Comparison of ENCODE assay signal across 21 cellular contexts in genomic region chr11:118081241-118081958, GRCh38. TPM values are rescaled to one million over a fixed set of nuclear protein-coding genes. Genes with fewer than 3 reads are reported as not detected.
DNase-seq lines count a peak whose midpoint lies in the region; ATAC-seq and TF ChIP-seq lines count a peak whose summit lies in the region.
"Had no signal": no experiment of that assay in that cellular context is flagged by ENCODE, and none has a peak within 500 bp of the region (broad histone marks: within the 10 kb centered on the region; RNA-seq: fewer than 3 reads in every experiment).

No MANE protein-coding gene starts in this region.

- no peak for ATAC-seq in GM18519 (IDR thresholded peaks at IDR 0.05; ENCODE audit: low FRiP score, unreplicated experiment)
- no peak for ATAC-seq in CD4-positive, alpha-beta T cell (ENCODE audit: poor library complexity)
- ATAC-seq: GM23338, T-cell had no signal

- no peaks in the 10 kb centered on the region for H3K36me3 Mint-ChIP-seq in neural crest cell (ENCODE audit: low read depth)
- no peaks in the 10 kb centered on the region for H3K36me3 Mint-ChIP-seq in CD4-positive, alpha-beta T cell (ENCODE audit: low read depth)
- H3K36me3 Mint-ChIP-seq: activated naive CD8-positive, alpha-beta T cell; T-cell had no signal

- no peaks in the 10 kb centered on the region for H3K27me3 ChIP-seq in CD4-positive, alpha-beta T cell (ENCODE audit: control insufficient read depth, insufficient read depth, low read length)

- POLR2A ChIA-PET in CD4-positive, alpha-beta T cell (lab: Charles Lee), result no interaction called here

- H3K27ac Mint-ChIP-seq in neural crest cell (ENCODE audit: unreplicated experiment), result peak overlapping the region; percentile 85
- no peak overlapping the region for H3K27ac Mint-ChIP-seq in CD4-positive, alpha-beta T cell
- H3K27ac Mint-ChIP-seq: activated naive CD8-positive, alpha-beta T cell; GM23338; T-cell had no signal

- H3K4me1 Mint-ChIP-seq in neural crest cell, result peaks cover 67% of the 10 kb centered on the region
- no peaks in the 10 kb centered on the region for H3K4me1 Mint-ChIP-seq in CD4-positive, alpha-beta T cell (ENCODE audit: low read depth)

- H3K27me3 Mint-ChIP-seq in neural crest cell (ENCODE audit: low read depth), result no peaks in the 10 kb centered on the region
- H3K27me3 Mint-ChIP-seq in CD4-positive, alpha-beta T cell, result no peaks in the 10 kb centered on the region
- H3K27me3 Mint-ChIP-seq: activated naive CD8-positive, alpha-beta T cell had no signal

- TF ChIP-seq CTCF in NB4 (IDR thresholded peaks at IDR 0.05; ENCODE audit: low read depth, low read length), result no peak
- no peak for TF ChIP-seq CTCF in neural crest cell (conservative IDR thresholded peaks at IDR 0.05)
- TF ChIP-seq CTCF in CD4-positive, alpha-beta T cell (IDR thresholded peaks at IDR 0.05), result no peak

- CTCF ChIA-PET in CD4-positive, alpha-beta T cell (lab: Charles Lee), result no interaction called here

- peaks cover 2% of the 10 kb centered on the region for H3K9me3 Mint-ChIP-seq in neural crest cell
- H3K9me3 Mint-ChIP-seq in CD4-positive, alpha-beta T cell, result no peaks in the 10 kb centered on the region

- H3K4me3 ChIP-seq in NB4 (ENCODE audit: low read depth, low read length), result no peak overlapping the region
- H3K4me3 ChIP-seq: GM23338, left ventricle myocardium inferior, suprapubic skin had no signal

- TF ChIP-seq POLR2A in NB4 (IDR thresholded peaks at IDR 0.05; ENCODE audit: extremely low read depth, insufficient read length), result no peak

- intact Hi-C loops in CD4-positive, alpha-beta T cell (cut with DNase I, micrococcal nuclease), result no loop called here

- peak; percentile 6 for DNase-seq in ELR (ENCODE audit: low read depth)
- DNase-seq in NB4 (ENCODE audit: low read depth), result peak; percentile 96
- DNase-seq in UCSD-AML1 (lab: John Stamatoyannopoulos, UW; ENCODE audit: unreplicated experiment), result peak; percentile 29
- no peak for DNase-seq in neural crest cell (ENCODE audit: low read depth, low spot score)
- no peak for DNase-seq in globus pallidus (ENCODE audit: low spot score)
- DNase-seq in CD4-positive, alpha-beta T cell, result no peak
- DNase-seq: activated CD8-positive, alpha-beta memory T cell treated with anti-CD3 and anti-CD28 coated beads for 24 hours; activated T-cell treated with anti-CD3 and anti-CD28 coated beads, Interleukin-2, amount 50 U/mL, for 48 hours; Caco-2; left ventricle myocardium inferior; midbrain; NCI-H146; NCI-H446; nucleus accumbens; T-cell had no signal

- peak overlapping the region; percentile 31 for H3K4me3 Mint-ChIP-seq in neural crest cell
- no peak overlapping the region for H3K4me3 Mint-ChIP-seq in CD4-positive, alpha-beta T cell
- H3K4me3 Mint-ChIP-seq: activated naive CD8-positive, alpha-beta T cell; GM23338; T-cell had no signal

- H3K9me3 ChIP-seq in CD4-positive, alpha-beta T cell (ENCODE audit: control insufficient read depth, low read length), result peaks cover under 1% of the 10 kb centered on the region
- H3K9me3 ChIP-seq: left ventricle myocardium inferior, suprapubic skin had no signal

- H3K27ac ChIP-seq in CD4-positive, alpha-beta T cell (ENCODE audit: low read depth, low read length), result no peak overlapping the region
- H3K27ac ChIP-seq: left ventricle myocardium inferior, suprapubic skin had no signal

RNA-seq across cellular contexts. Expression of gene TMPRSS4, which starts 4.5 kb away (rescaled TPM):
- total RNA-seq in neural crest cell, result not detected in 2 replicates
- total RNA-seq in CD4-positive, alpha-beta T cell, result not detected
- total RNA-seq: fibroblast of lung had no signal

RNA-seq across cellular contexts. Expression of gene SMIM35, which starts 5.4 kb away (rescaled TPM):
- total RNA-seq in neural crest cell, result not detected in 2 replicates
- total RNA-seq in CD4-positive, alpha-beta T cell, result under 1 TPM; 0.06 to 0.08 TPM
- total RNA-seq: Caco-2, fibroblast of lung, GM23338, left ventricle myocardium inferior, renal cortical epithelial cell, suprapubic skin had no signal

Comparison
In these comparisons a context has a peak if more than half of its experiments do, and no peak if none do; other contexts are left out.
1. DNase-seq: peak in ELR (single experiment), NB4 (single experiment) and UCSD-AML1 (single experiment); none in neural crest cell (single experiment), globus pallidus (single experiment) and CD4-positive, alpha-beta T cell (0 of 10).